Comparison of ENCODE assay signal across 8 cellular contexts in the genomic region with DNA sequence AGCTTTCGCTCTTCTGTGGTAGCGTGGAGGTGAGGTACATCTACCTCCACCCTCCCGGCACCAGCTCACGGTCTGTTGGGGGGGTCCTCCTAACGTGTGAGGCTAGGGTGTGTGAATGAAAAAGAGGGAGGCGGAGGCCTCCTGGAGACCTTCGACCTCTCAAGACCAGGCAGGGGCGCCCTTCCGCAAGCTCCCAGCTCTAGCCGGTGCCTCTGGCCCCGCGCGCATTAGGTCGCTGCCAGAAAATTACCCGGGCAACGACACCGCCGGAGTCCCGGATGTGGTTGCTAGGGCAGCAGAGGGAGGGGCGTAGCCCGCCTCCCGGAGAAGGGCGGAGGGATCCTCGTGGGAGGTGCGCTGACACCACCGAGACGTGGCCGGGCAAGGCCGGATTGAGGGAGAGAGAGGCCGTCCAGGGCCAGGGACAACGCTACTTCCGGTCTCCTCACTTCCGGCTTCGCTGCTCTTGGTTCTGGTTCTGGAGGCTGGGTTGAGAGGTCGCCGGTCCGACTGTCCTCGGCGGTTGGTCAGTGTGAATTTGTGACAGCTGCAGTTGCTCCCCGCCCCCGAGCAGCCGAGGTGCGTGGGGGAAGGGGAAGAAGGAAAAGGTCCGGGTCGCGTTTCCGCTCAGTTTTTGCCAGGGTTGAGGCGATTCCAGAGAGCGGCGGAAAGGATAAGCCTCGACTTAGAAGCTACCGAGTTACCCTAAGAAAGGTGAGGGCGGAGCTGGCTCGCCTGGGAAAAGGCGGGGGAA. TPM values are rescaled to one million over a fixed set of nuclear protein-coding genes. Genes with fewer than 3 reads are reported as not detected.
DNase-seq lines count a peak whose midpoint lies in the region; FAIRE-seq and TF ChIP-seq lines count a peak whose summit lies in the region.

A gene with protein sequence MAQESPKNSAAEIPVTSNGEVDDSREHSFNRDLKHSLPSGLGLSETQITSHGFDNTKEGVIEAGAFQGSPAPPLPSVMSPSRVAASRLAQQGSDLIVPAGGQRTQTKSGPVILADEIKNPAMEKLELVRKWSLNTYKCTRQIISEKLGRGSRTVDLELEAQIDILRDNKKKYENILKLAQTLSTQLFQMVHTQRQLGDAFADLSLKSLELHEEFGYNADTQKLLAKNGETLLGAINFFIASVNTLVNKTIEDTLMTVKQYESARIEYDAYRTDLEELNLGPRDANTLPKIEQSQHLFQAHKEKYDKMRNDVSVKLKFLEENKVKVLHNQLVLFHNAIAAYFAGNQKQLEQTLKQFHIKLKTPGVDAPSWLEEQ (plus strand): TSS at position 442 of the 754 bp plus-strand sequence. CDS start 49,680 bp downstream, outside the sequence.
Gene TIGD4, minus strand, starts transcription at position 218 of the 754 bp plus-strand sequence. CDS start 8,726 bp downstream, outside the sequence.

- no peak for FAIRE-seq in frontal cortex (lab: Jason Lieb, UNC)

- H3K18ac ChIP-seq in neuronal stem cell (ENCODE audit: low read length) = peak within 1 kb of the TSS; percentile 99

- H3K23ac ChIP-seq in neuronal stem cell (ENCODE audit: low read depth, low read length, poor library complexity) = peak within 1 kb of the TSS; percentile 87

- H2BK5ac ChIP-seq in neuronal stem cell (ENCODE audit: low read length) = peak within 1 kb of the TSS; percentile 97

- peak within 1 kb of the TSS; percentile 30 for H3K4ac ChIP-seq in neuronal stem cell (ENCODE audit: low read length)

- H2AFZ ChIP-seq in MM.1S (ENCODE audit: low read length) = peak within 1 kb of the TSS; percentile 96
- peak within 1 kb of the TSS; percentile 93 for H2AFZ ChIP-seq in neuronal stem cell (ENCODE audit: low read length)

- peak within 1 kb of the TSS; percentile 1 for H2AK5ac ChIP-seq in neuronal stem cell (ENCODE audit: low read depth, low read length)

- H3K4me1 ChIP-seq in MM.1S (ENCODE audit: low read length) = peaks cover 28% of the 10 kb centered on the region
- peaks cover 6 to 8% of the 10 kb centered on the region in 2 donors for H3K4me1 ChIP-seq in neuronal stem cell (ENCODE audit: control insufficient read depth in 2 of 2, insufficient read depth in 1 of 2, low read depth in 1 of 2, low read length in 2 of 2)

- peak within 1 kb of the TSS; percentile 75 for H3K9ac ChIP-seq in MM.1S (ENCODE audit: low read length)
- peak within 1 kb of the TSS; percentile 91 for H3K9ac ChIP-seq in neuronal stem cell (ENCODE audit: low read depth, low read length, poor library complexity)

- H3F3A ChIP-seq in MM.1S (ENCODE audit: insufficient read depth, low read length) = peaks cover 6% of the 10 kb centered on the region; the same call in 1 of the 2 replicates

- H2BK15ac ChIP-seq in neuronal stem cell (ENCODE audit: low read length) = peak within 1 kb of the TSS; percentile 82

- H3K9me2 ChIP-seq in MM.1S (replicated peaks; ENCODE audit: insufficient read depth, low read length) = no peaks in the 10 kb centered on the region

- no peaks in the 10 kb centered on the region for H4K20me1 ChIP-seq in MM.1S (ENCODE audit: insufficient read depth, low read length)

- DNase-seq in GF-D8 (lab: John Stamatoyannopoulos, UW) (peak; percentile 79), HCEC 1CT (peak; percentile 87), MM.1S (peak; percentile 97), SIG-M5 (lab: John Stamatoyannopoulos, UW) (peak; percentile 39), frontal cortex (ENCODE audit: low spot score in 2 of 2) (peak; percentile 81 to 90), neuronal stem cell (ENCODE audit: low spot score) (peak; percentile 97), substantia nigra (lab: John Stamatoyannopoulos, UW) (peak; percentile 91 to 100 (median 99))
- DNase-seq in activated naive CD4-positive, alpha-beta T cell (lab: John Stamatoyannopoulos, UW) = peak; percentile 64 to 91 (median 84)

- H3K4me2 ChIP-seq in MM.1S (ENCODE audit: low read depth, low read length) (peak within 1 kb of the TSS; percentile 70), neuronal stem cell (ENCODE audit: insufficient read depth, low read length, poor library complexity, severe bottlenecking) (peak within 1 kb of the TSS; percentile 94)

- H3K9me3 ChIP-seq in MM.1S (replicated peaks; ENCODE audit: insufficient read depth, low read length) (no peaks in the 10 kb centered on the region), neuronal stem cell (replicated peaks in 1 of 2; ENCODE audit: control insufficient read depth in 2 of 2, insufficient read depth in 1 of 2, low read depth in 1 of 2, low read length in 2 of 2) (no peaks in the 10 kb centered on the region)

- H3K14ac ChIP-seq in neuronal stem cell (ENCODE audit: low read length) = no peak within 1 kb of the TSS

- H3K4me3 ChIP-seq in MM.1S (ENCODE audit: low read length) = peak within 1 kb of the TSS; percentile 76
- H3K4me3 ChIP-seq in neuronal stem cell (ENCODE audit: low read length in 2 of 2) = peak within 1 kb of the TSS; percentile 92 to 97

- H3K36me3 ChIP-seq in MM.1S (replicated peaks; ENCODE audit: insufficient read depth, low read length) (no peaks in the 10 kb centered on the region), neuronal stem cell (replicated peaks in 1 of 2; ENCODE audit: control insufficient read depth in 2 of 2, insufficient read depth in 2 of 2, low read length in 2 of 2) (peaks cover 0 to 16% of the 10 kb centered on the region in 2 donors)

- peak within 1 kb of the TSS; percentile 77 for H3K27ac ChIP-seq in MM.1S (ENCODE audit: low read length)
- peak within 1 kb of the TSS; percentile 100 for H3K27ac ChIP-seq in neuronal stem cell (replicated peaks; ENCODE audit: low read length)
- peak within 1 kb of the TSS; percentile 86 for H3K27ac ChIP-seq in substantia nigra (ENCODE audit: low read depth, low read length, poor library complexity, severe bottlenecking)

- peak; percentile 46 for TF ChIP-seq CTCF in MM.1S (IDR thresholded peaks at IDR 0.05; ENCODE audit: low read length)

- no CpG with 5 or more reads among the region's 55 CpGs for WGBS in neuronal stem cell (ENCODE audit: extremely low coverage in 2 of 2, insufficient read length in 2 of 2, insufficient replicate concordance in 1 of 2), 2 donors

- peaks cover 2% of the 10 kb centered on the region for H3K79me1 ChIP-seq in neuronal stem cell (ENCODE audit: low read depth, low read length)

- no peak within 1 kb of the TSS for H4K91ac ChIP-seq in neuronal stem cell (ENCODE audit: low read depth, low read length, poor library complexity)

- H3K27me3 ChIP-seq in MM.1S (replicated peaks; ENCODE audit: insufficient read depth, low read length) = no peaks in the 10 kb centered on the region
- H3K27me3 ChIP-seq in neuronal stem cell (ENCODE audit: control insufficient read depth in 3 of 3, insufficient read depth in 3 of 3, low read depth in 1 of 3, low read length in 3 of 3) = no peaks in the 10 kb centered on the region

- peak within 1 kb of the TSS; percentile 90 for H2BK120ac ChIP-seq in neuronal stem cell (ENCODE audit: low read depth, low read length)

- H4K8ac ChIP-seq in neuronal stem cell (ENCODE audit: low read depth, low read length) = peak within 1 kb of the TSS; percentile 6

- H3K79me2 ChIP-seq in MM.1S (ENCODE audit: low read length) = peaks cover 49% of the 10 kb centered on the region

- no peak within 1 kb of the TSS for H2BK12ac ChIP-seq in neuronal stem cell (ENCODE audit: low read length)

RNA-seq across cellular contexts. Expression of the first gene that starts in this region (rescaled TPM):
- total RNA-seq in frontal cortex = 50.5 TPM
- 45.0 TPM for polyA plus RNA-seq in neuronal stem cell (2013, experiment 1 of 2)
- polyA plus RNA-seq in neuronal stem cell (2013, experiment 2 of 2) = 43.7 TPM

RNA-seq across cellular contexts. Expression of gene TIGD4, which starts in this region (rescaled TPM):
- 3.3 TPM for total RNA-seq in frontal cortex
- 3.0 TPM for polyA plus RNA-seq in neuronal stem cell (2013, experiment 1 of 2)
- 3.2 TPM for polyA plus RNA-seq in neuronal stem cell (2013, experiment 2 of 2)

Comparison
In these comparisons a context has a peak if more than half of its experiments do, and no peak if none do; other contexts are left out.
1. Peak in every context shown above with its lines: DNase-seq, H3K4me3 ChIP-seq and H3K27ac ChIP-seq.
2. DNase-seq: peak in every context shown above with its lines; median percentile 99 in substantia nigra; 97 in MM.1S; 97 in neuronal stem cell; 87 in HCEC 1CT; 86 in frontal cortex; 84 in activated naive CD4-positive, alpha-beta T cell; 79 in GF-D8; 39 in SIG-M5.